In the genomic region with DNA sequence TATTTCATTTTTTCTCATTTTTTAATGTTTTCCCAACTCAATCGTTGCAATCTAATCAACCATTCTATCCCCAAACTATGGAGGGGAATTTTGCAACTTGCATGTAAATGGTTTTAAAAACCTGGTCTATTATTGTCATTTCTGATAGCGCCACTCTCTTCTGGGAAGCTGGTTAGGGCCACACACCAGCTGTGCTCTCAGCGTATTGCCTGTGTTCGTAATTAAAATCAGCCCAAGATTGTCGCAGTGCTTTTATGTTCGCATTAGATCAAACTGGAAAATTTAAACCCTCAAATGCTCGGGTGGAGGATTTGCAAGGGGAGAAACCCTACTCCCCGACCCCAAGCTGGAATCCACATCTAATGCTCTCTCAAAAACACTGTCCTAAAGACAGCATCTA, we compare ENCODE assay signal across 13 cellular contexts.
DNase-seq lines count a peak whose midpoint lies in the region; ATAC-seq and TF ChIP-seq lines count a peak whose summit lies in the region.
"Had no signal": no experiment of that assay in that cellular context is flagged by ENCODE, and none has a peak within 500 bp of the region (broad histone marks: within the 10 kb centered on the region; RNA-seq: fewer than 3 reads in every experiment).

No MANE protein-coding gene starts in this region.

- no peaks in the 10 kb centered on the region for H3K36me3 ChIP-seq in CD4-positive, alpha-beta memory T cell (ENCODE audit: insufficient read depth, low read length)

- intact Hi-C loops in CD4-positive, alpha-beta memory T cell (cut with micrococcal nuclease), result no loop called here
- intact Hi-C loops in natural killer cell (cut with micrococcal nuclease), result no loop called here

- no peaks in the 10 kb centered on the region for H3K27me3 Mint-ChIP-seq in CD4-positive, alpha-beta memory T cell
- no peaks in the 10 kb centered on the region for H3K27me3 Mint-ChIP-seq in activated T-helper 17 cell treated with anti-CD3 and anti-CD28 coated beads, Interleukin-2, amount 50 U/mL, for 72 hours
- no peaks in the 10 kb centered on the region for H3K27me3 Mint-ChIP-seq in natural killer cell (ENCODE audit: low read depth in 2 of 2)
- H3K27me3 Mint-ChIP-seq: stimulated activated naive CD8-positive, alpha-beta T cell treated with anti-CD3 and anti-CD28 coated beads, Interleukin-15, amount 100 ng/mL, for 72 hours had no signal

- POLR2A ChIA-PET in CD4-positive, alpha-beta memory T cell (lab: Charles Lee; ENCODE audit: partially characterized antibody), result no interaction called here

- H3K27ac ChIP-seq in CD4-positive, alpha-beta memory T cell (ENCODE audit: low read depth, low read length), result no peak overlapping the region

- H3K4me3 ChIP-seq in CD4-positive, alpha-beta memory T cell (ENCODE audit: low read length in 2 of 2), result no peak overlapping the region

- peak overlapping the region in 5 of 7 donors; percentile 2 to 71 (median 22) for H3K27ac Mint-ChIP-seq in CD4-positive, alpha-beta memory T cell
- H3K27ac Mint-ChIP-seq in activated T-helper 17 cell treated with anti-CD3 and anti-CD28 coated beads, Interleukin-2, amount 50 U/mL, for 72 hours, result peak overlapping the region; percentile 22
- H3K27ac Mint-ChIP-seq in natural killer cell, result peak overlapping the region; percentile 4 to 65

- H3K4me3 Mint-ChIP-seq in CD4-positive, alpha-beta memory T cell, result no peak overlapping the region
- H3K4me3 Mint-ChIP-seq in activated T-helper 17 cell treated with anti-CD3 and anti-CD28 coated beads, Interleukin-2, amount 50 U/mL, for 72 hours, result no peak overlapping the region
- no peak overlapping the region for H3K4me3 Mint-ChIP-seq in natural killer cell
- H3K4me3 Mint-ChIP-seq: naive B cell; stimulated activated naive CD8-positive, alpha-beta T cell treated with anti-CD3 and anti-CD28 coated beads, Interleukin-15, amount 100 ng/mL, for 72 hours; T-helper 2 cell treated with Interferon-gamma antibody and Interleukin-4, amounts not matched to agents 5 μg/mL and 100 μg/mL, for 36 hours had no signal

- no peaks in the 10 kb centered on the region for H3K9me3 Mint-ChIP-seq in CD4-positive, alpha-beta memory T cell
- no peaks in the 10 kb centered on the region for H3K9me3 Mint-ChIP-seq in activated T-helper 17 cell treated with anti-CD3 and anti-CD28 coated beads, Interleukin-2, amount 50 U/mL, for 72 hours
- H3K9me3 Mint-ChIP-seq in natural killer cell, result no peaks in the 10 kb centered on the region
- H3K9me3 Mint-ChIP-seq: naive B cell; stimulated activated naive CD8-positive, alpha-beta T cell treated with anti-CD3 and anti-CD28 coated beads, Interleukin-15, amount 100 ng/mL, for 72 hours; T-helper 2 cell treated with Interferon-gamma antibody and Interleukin-4, amounts not matched to agents 5 μg/mL and 100 μg/mL, for 36 hours had no signal

- ATAC-seq in activated T-helper 17 cell treated with anti-CD3 and anti-CD28 coated beads, Interleukin-2, amount 50 U/mL, for 72 hours (replicated peaks), result no peak
- no peak for ATAC-seq in natural killer cell
- no peak for ATAC-seq in GM19023 (IDR thresholded peaks at IDR 0.05; ENCODE audit: unreplicated experiment)
- ATAC-seq: stimulated activated naive CD8-positive, alpha-beta T cell treated with anti-CD3 and anti-CD28 coated beads, Interleukin-15, amount 100 ng/mL, for 72 hours had no signal

- H3K9me3 ChIP-seq in CD4-positive, alpha-beta memory T cell (ENCODE audit: control insufficient read depth in 1 of 2, low read length in 2 of 2), result no peaks in the 10 kb centered on the region

- CTCF ChIA-PET in CD4-positive, alpha-beta memory T cell (lab: Charles Lee; ENCODE audit: partially characterized antibody), result no interaction called here

- H3K36me3 Mint-ChIP-seq in CD4-positive, alpha-beta memory T cell, result peaks cover 14 to 16% of the 10 kb centered on the region in 2 donors
- peaks cover 29% of the 10 kb centered on the region for H3K36me3 Mint-ChIP-seq in activated T-helper 17 cell treated with anti-CD3 and anti-CD28 coated beads, Interleukin-2, amount 50 U/mL, for 72 hours (ENCODE audit: low read depth)
- H3K36me3 Mint-ChIP-seq in natural killer cell, result no peaks in the 10 kb centered on the region
- H3K36me3 Mint-ChIP-seq: naive B cell had no signal

- DNase-seq in NCI-H1436 (lab: John Stamatoyannopoulos, UW) (peak; percentile 27), NCI-H1436 treated with DMSO at 0.1 percent for 48 hours (lab: John Stamatoyannopoulos, UW) (no peak), natural killer cell (no peak), C1 segment of cervical spinal cord (lab: John Stamatoyannopoulos, UW) (no peak), cerebellum (ENCODE audit: low spot score) (no peak)
- DNase-seq in CD4-positive, alpha-beta memory T cell, result no peak
- DNase-seq: naive B cell; NCI-H1092 treated with DMSO at 0.1 percent for 48 hours; NCI-H524 treated with DMSO at 0.1 percent for 48 hours; stimulated activated naive CD8-positive, alpha-beta T cell treated with anti-CD3 and anti-CD28 coated beads, Interleukin-15, amount 100 ng/mL, for 72 hours had no signal

- no peak for TF ChIP-seq CTCF in natural killer cell (IDR thresholded peaks at IDR 0.05)

- no peaks in the 10 kb centered on the region for H3K27me3 ChIP-seq in CD4-positive, alpha-beta memory T cell (ENCODE audit: insufficient read depth, low read length)

- peaks cover 18 to 55% (median 29%) of the 10 kb centered on the region in 4 donors for H3K4me1 Mint-ChIP-seq in CD4-positive, alpha-beta memory T cell
- peaks cover 12% of the 10 kb centered on the region for H3K4me1 Mint-ChIP-seq in activated T-helper 17 cell treated with anti-CD3 and anti-CD28 coated beads, Interleukin-2, amount 50 U/mL, for 72 hours
- peaks cover 35 to 44% of the 10 kb centered on the region in 2 donors for H3K4me1 Mint-ChIP-seq in natural killer cell

- peaks cover 12% of the 10 kb centered on the region for H3K4me1 ChIP-seq in CD4-positive, alpha-beta memory T cell (ENCODE audit: insufficient read depth, low read length)
